In the genomic region with DNA sequence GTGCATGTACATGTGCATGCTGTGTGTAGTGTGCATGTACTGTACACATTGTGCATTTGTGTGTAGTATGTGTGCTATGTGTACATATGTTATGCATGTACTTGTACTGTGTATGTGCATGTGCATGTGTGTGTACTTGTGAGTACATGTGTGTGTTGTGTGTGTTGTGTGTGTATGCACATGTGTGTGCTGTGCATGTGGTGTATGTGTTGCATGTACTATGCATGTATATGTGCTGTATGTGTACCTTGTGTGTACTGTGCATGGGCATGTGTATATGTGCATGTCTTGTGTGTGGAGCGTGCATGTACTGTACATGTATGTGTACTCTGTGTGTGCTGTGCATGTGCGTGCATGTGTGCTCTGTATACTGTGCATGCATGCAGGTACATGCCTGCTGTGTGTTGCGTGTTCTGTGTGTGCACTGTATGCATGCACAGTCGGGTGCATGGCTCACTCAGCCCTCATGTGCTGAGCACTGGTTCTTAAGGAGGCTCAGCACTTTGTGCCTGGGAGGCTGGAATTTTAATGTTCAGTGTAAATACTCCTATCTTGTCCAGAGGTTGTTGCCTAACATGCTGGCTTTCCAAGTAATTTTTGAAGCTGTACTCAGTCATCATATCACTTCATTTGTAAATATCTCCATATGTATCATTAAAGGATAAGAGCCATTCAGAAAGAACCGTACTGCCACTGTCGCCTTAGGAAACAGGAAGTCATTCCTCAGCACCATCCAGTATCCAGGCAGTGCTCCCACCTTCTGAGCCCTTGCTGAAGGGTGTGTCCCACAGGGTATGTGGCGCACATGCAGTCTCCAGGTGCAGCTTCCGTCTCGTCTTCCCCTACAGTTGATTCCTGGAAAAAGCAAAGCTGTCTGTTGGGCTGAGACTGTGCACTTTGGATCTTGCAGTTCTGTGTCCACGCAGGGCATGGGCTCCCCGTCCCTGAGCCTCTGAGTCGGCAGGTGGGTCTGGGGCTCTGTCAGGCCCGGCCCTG, we compare ENCODE assay signal across 24 cellular contexts. TPM values are rescaled to one million over a fixed set of nuclear protein-coding genes. Genes with fewer than 3 reads are reported as not detected.
DNase-seq lines count a peak whose midpoint lies in the region; ATAC-seq, FAIRE-seq and TF ChIP-seq lines count a peak whose summit lies in the region.
"Had no signal": no experiment of that assay in that cellular context is flagged by ENCODE, and none has a peak within 500 bp of the region (broad histone marks: within the 10 kb centered on the region; RNA-seq: fewer than 3 reads in every experiment).

No MANE protein-coding gene starts in this region.

- H3K79me2 ChIP-seq in K562 (ENCODE audit: control insufficient read depth, insufficient read depth, low read length), result peaks cover 7% of the 10 kb centered on the region; the same call in 2 of the 3 replicates
- peaks cover 13% of the 10 kb centered on the region for H3K79me2 ChIP-seq in osteoblast (ENCODE audit: insufficient read depth, low read length)

- peak; percentile 37 for FAIRE-seq in K562 (lab: Jason Lieb, UNC)
- FAIRE-seq: A204.1, colon had no signal

- no peaks in the 10 kb centered on the region for H3K9me3 ChIP-seq in K562 (replicated peaks; ENCODE audit: control insufficient read depth, insufficient read depth, low read depth, low read length)
- H3K9me3 ChIP-seq in osteoblast (ENCODE audit: low read depth, low read length), result no peaks in the 10 kb centered on the region
- H3K9me3 ChIP-seq: BLaER1, testis had no signal

- no peak overlapping the region for H3K27ac Mint-ChIP-seq in T-helper 1 cell treated with Interleukin-12 subunit alpha and Interleukin-12 subunit beta and Interleukin-4 antibody, amounts not matched to agents 30 μg/mL and 1 μg/mL, for 36 hours
- H3K27ac Mint-ChIP-seq: activated B cell treated with CpG ODN at 0.5 μM for 24 hours had no signal

- no peak for ATAC-seq in K562
- ATAC-seq in HG02571 (IDR thresholded peaks at IDR 0.05; ENCODE audit: unreplicated experiment), result no peak

- no TSS peak for BruUV-seq in K562 (replicated peaks; lab: Mats Ljungman, UMichigan)

- WGBS in K562 (ENCODE audit: insufficient coverage, low coverage, missing lambda C conversion rate), result 91% methylated on average over 13 of the region's 13 CpGs

- intact Hi-C loops in K562 (cut with micrococcal nuclease), result no loop called here

- TF ChIP-seq RAD21 in K562 (CRISPR knock-in tag; conservative IDR thresholded peaks at IDR 0.05 in 1 of 2, IDR thresholded peaks at IDR 0.05 in 1 of 2), result no peak

- no peak overlapping the region for H3K9ac ChIP-seq in K562 (ENCODE audit: insufficient read depth in 1 of 2, low read depth in 2 of 2, low read length in 2 of 2)
- H3K9ac ChIP-seq: BLaER1 had no signal

- TF ChIP-seq CTCF in K562 (IDR thresholded peaks at IDR 0.05 in 2 of 3, conservative IDR thresholded peaks at IDR 0.05 in 1 of 3; ENCODE audit: insufficient read depth in 2 of 3, low read depth in 1 of 3, low read length in 3 of 3) (no peak), osteoblast (IDR thresholded peaks at IDR 0.05; ENCODE audit: extremely low read depth, low read depth, low read length) (no peak)

- peaks cover 7% of the 10 kb centered on the region for H3K9me1 ChIP-seq in K562 (ENCODE audit: control insufficient read depth, insufficient read depth, low read length)

- peaks cover 41% of the 10 kb centered on the region for H3K36me3 Mint-ChIP-seq in T-helper 1 cell treated with Interleukin-12 subunit alpha and Interleukin-12 subunit beta and Interleukin-4 antibody, amounts not matched to agents 30 μg/mL and 1 μg/mL, for 36 hours (ENCODE audit: low read depth)

- H2AFZ ChIP-seq in K562 (ENCODE audit: low read depth, low read length) (no peak overlapping the region), osteoblast (ENCODE audit: low read length) (no peak overlapping the region)

- H3K27me3 Mint-ChIP-seq in T-helper 1 cell treated with Interleukin-12 subunit alpha and Interleukin-12 subunit beta and Interleukin-4 antibody, amounts not matched to agents 30 μg/mL and 1 μg/mL, for 36 hours (ENCODE audit: low read depth), result no peaks in the 10 kb centered on the region
- H3K27me3 Mint-ChIP-seq: activated B cell treated with CpG ODN at 0.5 μM for 24 hours had no signal

- in situ Hi-C loops in K562 (cut with MboI), result loop anchor here (10.0 kb wide), 1 partner anchor 167 kb away; no protein-coding TSS in a partner anchor

- H3K4me3 ChIP-seq in K562 (no peak overlapping the region), osteoblast (ENCODE audit: insufficient read depth, low read length) (no peak overlapping the region)
- H3K4me3 ChIP-seq: BLaER1, testis had no signal

- TF ChIP-seq EP300 in K562 (IDR thresholded peaks at IDR 0.05; ENCODE audit: low read length), result no peak

- H3K4me3 Mint-ChIP-seq in T-helper 1 cell treated with Interleukin-12 subunit alpha and Interleukin-12 subunit beta and Interleukin-4 antibody, amounts not matched to agents 30 μg/mL and 1 μg/mL, for 36 hours, result peak overlapping the region; percentile 68
- H3K4me3 Mint-ChIP-seq: activated B cell treated with CpG ODN at 0.5 μM for 24 hours had no signal

- H3K4me1 ChIP-seq in K562 (replicated peaks in 1 of 2; ENCODE audit: control insufficient read depth in 2 of 2, insufficient read depth in 2 of 2, low read length in 2 of 2) (peaks cover 3 to 15% of the 10 kb centered on the region in 2 experiments), osteoblast (ENCODE audit: insufficient read depth, low read length) (peaks cover 13% of the 10 kb centered on the region)
- H3K4me1 ChIP-seq: testis had no signal

- H3K27me3 ChIP-seq in K562 (ENCODE audit: control insufficient read depth in 2 of 2, insufficient read depth in 2 of 2, low read length in 2 of 2) (no peaks in the 10 kb centered on the region), osteoblast (ENCODE audit: insufficient read depth, low read length) (no peaks in the 10 kb centered on the region)
- H3K27me3 ChIP-seq: BLaER1, testis had no signal

- CTCF ChIA-PET in K562 (lab: Yijun Ruan, JAX; ENCODE audit: low intra/inter-chr PET ratio), result interaction anchor here (0.5 kb wide), 1 partner anchor 144 kb away, joined by 3 read pairs; no protein-coding TSS in a partner anchor

- H3K4me2 ChIP-seq in K562 (ENCODE audit: insufficient read depth, low read length) (no peak overlapping the region), osteoblast (ENCODE audit: insufficient read depth, low read length) (no peak overlapping the region)

- H3K27ac ChIP-seq in K562 (ENCODE audit: extremely low read depth, low read depth, low read length) (no peak overlapping the region), osteoblast (ENCODE audit: low read depth, low read length) (no peak overlapping the region)
- H3K27ac ChIP-seq: BLaER1, testis had no signal

- DNase-seq in T-helper 1 cell (no peak), DMS53 treated with DMSO at 0.1 percent for 48 hours (lab: John Stamatoyannopoulos, UW; ENCODE audit: unreplicated experiment) (peak; percentile 57), K562 (ENCODE audit: extremely low read depth in 1 of 4, low spot score in 3 of 4) (no peak), osteoblast (ENCODE audit: insufficient read length, low spot score, missing footprints) (peak; percentile 49), C1 segment of cervical spinal cord (lab: John Stamatoyannopoulos, UW) (no peak), activated gamma-delta T cell treated with Interleukin-2 at 50 U/mL for 16 hours (no peak)
- DNase-seq: activated B cell treated with CpG ODN at 0.5 μM for 24 hours; activated naive CD4-positive, alpha-beta T cell; DMS79; islet precursor cell; KBM-7; mammary epithelial cell; NCI-H2029 treated with DMSO at 0.1 percent for 48 hours; stimulated activated CD8-positive, alpha-beta memory T cell treated with anti-CD3 and anti-CD28 coated beads, Interleukin-4, amount 100 ng/mL, for 48 hours; testis had no signal

- H4K20me1 ChIP-seq in K562 (replicated peaks; ENCODE audit: control insufficient read depth, insufficient read depth, low read length) (peaks cover 11% of the 10 kb centered on the region; the same call in 1 of the 2 replicates), osteoblast (ENCODE audit: insufficient read depth, low read length) (peaks cover 40% of the 10 kb centered on the region)

- no peak for TF ChIP-seq POLR2A in K562 (conservative IDR thresholded peaks at IDR 0.05)

- H3K4me1 Mint-ChIP-seq in T-helper 1 cell treated with Interleukin-12 subunit alpha and Interleukin-12 subunit beta and Interleukin-4 antibody, amounts not matched to agents 30 μg/mL and 1 μg/mL, for 36 hours (ENCODE audit: low read depth), result peaks cover 69% of the 10 kb centered on the region

- POLR2A ChIA-PET in K562 (lab: Yijun Ruan, JAX), result interaction anchor here (0.6 kb wide), 2 partner anchors 27 to 286 kb away, joined by 3 read pairs; no protein-coding TSS in a partner anchor

- H3K36me3 ChIP-seq in K562 (ENCODE audit: control insufficient read depth, insufficient read depth, low read length) (peaks cover 56% of the 10 kb centered on the region; the same call in 2 of the 3 replicates), osteoblast (ENCODE audit: insufficient read depth, low read length) (peaks cover 28% of the 10 kb centered on the region)

- H3K9me3 Mint-ChIP-seq in T-helper 1 cell treated with Interleukin-12 subunit alpha and Interleukin-12 subunit beta and Interleukin-4 antibody, amounts not matched to agents 30 μg/mL and 1 μg/mL, for 36 hours, result no peaks in the 10 kb centered on the region
- H3K9me3 Mint-ChIP-seq: activated B cell treated with CpG ODN at 0.5 μM for 24 hours had no signal

RNA-seq across cellular contexts. Expression of a gene that starts 32.5 kb away (rescaled TPM):
- 76.1 and 128 TPM in 2 replicates for total RNA-seq in K562 (2011; cell fraction: chromatin; rRNA removed; ENCODE audit: low replicate concordance)
- total RNA-seq in K562 (2011; cell fraction: nucleolus; rRNA removed), result 57.5 and 65.0 TPM in 2 replicates
- total RNA-seq in K562 (2011; cell fraction: nucleoplasm; rRNA removed), result 47.6 and 53.5 TPM in 2 replicates
- total RNA-seq in K562 (2014; rRNA removed), result 40.9 and 49.6 TPM in 2 replicates
- 30.7 and 32.7 TPM in 2 replicates for total RNA-seq in K562 (2014; rRNA removed; fragmentation: Illumina TruSeq; extraction: Trizol)
- total RNA-seq in K562 (2015; rRNA removed; fragmentation: Illumina TruSeq; extraction: Trizol), result 32.5 and 33.2 TPM in 2 replicates
- 37.3 and 41.3 TPM in 2 replicates for total RNA-seq in K562 (2021)
- polyA plus RNA-seq in K562 (2011; rRNA removed), result 32.1 and 36.8 TPM in 2 replicates
- 38.5 and 42.9 TPM in 2 replicates for polyA plus RNA-seq in K562 (2011; cell fraction: cytosol; rRNA removed)
- polyA plus RNA-seq in K562 (2011; cell fraction: nucleus; rRNA removed), result 32.8 and 52.6 TPM in 2 replicates
- 28.7 and 32.4 TPM in 2 replicates for polyA plus RNA-seq in K562 (2012)
- 32.6 and 36.8 TPM in 2 replicates for polyA plus RNA-seq in K562 (2014; fragmentation: Illumina TruSeq; extraction: Trizol)
- 1 to 10 TPM; 2.5 to 4.4 TPM for polyA plus RNA-seq in K562 (2014; fragmentation: Nextera tagmentation; extraction: Ambion mirVana)
- 24.9 and 33.0 TPM in 2 replicates for polyA plus RNA-seq in K562 (2014; rRNA removed)
- polyA minus RNA-seq in K562 (2011; rRNA and poly(A)+ RNA removed), result 33.3 and 35.8 TPM in 2 replicates
- polyA minus RNA-seq in K562 (2011; cell fraction: cytosol; rRNA and poly(A)+ RNA removed), result 21.2 TPM in 2 replicates
- polyA minus RNA-seq in K562 (2011; cell fraction: nucleus; rRNA and poly(A)+ RNA removed), result 38.6 and 53.3 TPM in 2 replicates
- 47.7 and 51.4 TPM in 2 replicates for total RNA-seq in osteoblast

RNA-seq across cellular contexts. Expression of a gene that starts 32.6 kb away (rescaled TPM):
- total RNA-seq in K562 (2011; cell fraction: chromatin; rRNA removed; ENCODE audit: low replicate concordance), result 49.8 and 198 TPM in 2 replicates
- total RNA-seq in K562 (2011; cell fraction: nucleolus; rRNA removed), result 191 and 200 TPM in 2 replicates
- total RNA-seq in K562 (2011; cell fraction: nucleoplasm; rRNA removed), result 67.6 and 91.5 TPM in 2 replicates
- total RNA-seq in K562 (2014; rRNA removed), result 39.6 and 52.8 TPM in 2 replicates
- 19.5 and 20.3 TPM in 2 replicates for total RNA-seq in K562 (2014; rRNA removed; fragmentation: Illumina TruSeq; extraction: Trizol)
- 30.3 and 33.9 TPM in 2 replicates for total RNA-seq in K562 (2015; rRNA removed; fragmentation: Illumina TruSeq; extraction: Trizol)
- total RNA-seq in K562 (2021), result 41.7 and 42.6 TPM in 2 replicates
- 23.4 and 29.2 TPM in 2 replicates for polyA plus RNA-seq in K562 (2011; rRNA removed)
- 30.5 and 75.3 TPM in 2 replicates for polyA plus RNA-seq in K562 (2011; cell fraction: cytosol; rRNA removed)
- 80.7 and 138 TPM in 2 replicates for polyA plus RNA-seq in K562 (2011; cell fraction: nucleus; rRNA removed)
- 22.6 and 23.5 TPM in 2 replicates for polyA plus RNA-seq in K562 (2012)
- 22.0 and 26.6 TPM in 2 replicates for polyA plus RNA-seq in K562 (2014; fragmentation: Illumina TruSeq; extraction: Trizol)
- 1 to 10 TPM; 1.4 to 3.0 TPM for polyA plus RNA-seq in K562 (2014; fragmentation: Nextera tagmentation; extraction: Ambion mirVana)
- polyA plus RNA-seq in K562 (2014; rRNA removed), result 31.7 and 34.7 TPM in 2 replicates
- 26.8 and 39.5 TPM in 2 replicates for polyA minus RNA-seq in K562 (2011; rRNA and poly(A)+ RNA removed)
- polyA minus RNA-seq in K562 (2011; cell fraction: cytosol; rRNA and poly(A)+ RNA removed), result 16.2 and 28.8 TPM in 2 replicates
- polyA minus RNA-seq in K562 (2011; cell fraction: nucleus; rRNA and poly(A)+ RNA removed), result 148 and 159 TPM in 2 replicates
- 27.5 and 30.4 TPM in 2 replicates for total RNA-seq in osteoblast

RNA-seq across cellular contexts. Expression of a gene that starts 47.8 kb away (rescaled TPM):
- total RNA-seq in K562 (2011; cell fraction: chromatin; rRNA removed; ENCODE audit: low replicate concordance), result 0.23 TPM in 1 of 2 replicates, not detected in the other
- total RNA-seq in K562 (2011; cell fraction: nucleolus; rRNA removed), result 0.33 TPM in 1 of 2 replicates, not detected in the other
- 0.44 TPM in 1 of 2 replicates, not detected in the other for total RNA-seq in K562 (2011; cell fraction: nucleoplasm; rRNA removed)
- total RNA-seq in K562 (2014; rRNA removed) (not detected in 2 replicates), K562 (2014; rRNA removed; fragmentation: Illumina TruSeq; extraction: Trizol) (not detected in 2 replicates), K562 (2015; rRNA removed; fragmentation: Illumina TruSeq; extraction: Trizol) (0.14 TPM in 1 of 2 replicates, not detected in the other), K562 (2021) (not detected in 2 replicates), osteoblast (not detected in 2 replicates)
- polyA plus RNA-seq in K562 (2011; rRNA removed) (0.15 TPM in 1 of 2 replicates, not detected in the other), K562 (2014; fragmentation: Illumina TruSeq; extraction: Trizol) (0.09 TPM in 1 of 2 replicates, not detected in the other), K562 (2014; fragmentation: Nextera tagmentation; extraction: Ambion mirVana) (not detected), K562 (2014; rRNA removed) (not detected in 2 replicates)
- polyA plus RNA-seq in K562 (2011; cell fraction: cytosol; rRNA removed), result 0.10 and 0.25 TPM in 2 replicates
- polyA plus RNA-seq in K562 (2011; cell fraction: nucleus; rRNA removed), result 0.13 and 0.17 TPM in 2 replicates
- 0.05 and 0.72 TPM in 2 replicates for polyA plus RNA-seq in K562 (2012)
- polyA minus RNA-seq in K562 (2011; rRNA and poly(A)+ RNA removed), result 0.21 TPM in 1 of 2 replicates, not detected in the other
- polyA minus RNA-seq in K562 (2011; cell fraction: cytosol; rRNA and poly(A)+ RNA removed), result not detected in 2 replicates
- polyA minus RNA-seq in K562 (2011; cell fraction: nucleus; rRNA and poly(A)+ RNA removed), result not detected in 2 replicates
- total RNA-seq: activated B cell treated with CpG ODN at 0.5 μM for 24 hours; fibroblast of villous mesenchyme; H4; mammary epithelial cell; NCI-H460; T-helper 2 cell treated with Interferon-gamma antibody and Interleukin-4, amounts not matched to agents 100 ng/mL and 5 ng/mL, for 36 hours had no signal
- polyA plus RNA-seq: mammary epithelial cell had no signal

Comparison
In these comparisons a context has a peak if more than half of its experiments do, and no peak if none do; other contexts are left out.
1. DNase-seq: peak in DMS53 treated with DMSO at 0.1 percent for 48 hours (single experiment) and osteoblast (single experiment); none in T-helper 1 cell (0 of 5), K562 (0 of 4), C1 segment of cervical spinal cord (0 of 14) and activated gamma-delta T cell treated with Interleukin-2 at 50 U/mL for 16 hours (single experiment).